In genomic region chr16:54397190-54397835, GRCh38 we compare ENCODE assay signal across 26 cellular contexts.
DNase-seq lines count a peak whose midpoint lies in the region; ATAC-seq and TF ChIP-seq lines count a peak whose summit lies in the region.
"Had no signal": no experiment of that assay in that cellular context is flagged by ENCODE, and none has a peak within 500 bp of the region (broad histone marks: within the 10 kb centered on the region; RNA-seq: fewer than 3 reads in every experiment).

No MANE protein-coding gene starts in this region.

- H3K4me2 ChIP-seq in GM23338: no peak overlapping the region
- H3K4me2 ChIP-seq: PC-9 had no signal

- H3K27me3 ChIP-seq in GM23338 (ENCODE audit: insufficient read depth): no peaks in the 10 kb centered on the region
- no peaks in the 10 kb centered on the region for H3K27me3 ChIP-seq in endodermal cell (ENCODE audit: control insufficient read depth, insufficient read depth, low read length, poor library complexity, severe bottlenecking)
- H3K27me3 ChIP-seq: stomach, upper lobe of left lung had no signal

- H3K27ac Mint-ChIP-seq in GM23338 (no peak overlapping the region), endodermal cell (no peak overlapping the region)
- H3K27ac Mint-ChIP-seq: activated CD8-positive, alpha-beta T cell treated with anti-CD3 and anti-CD28 coated beads, Interleukin-2, amount 10 ng/mL, durations not matched to agents 7 days and 5 days; effector memory CD8-positive, alpha-beta T cell had no signal

- TF ChIP-seq CTCF in GM23338 (conservative IDR thresholded peaks at IDR 0.05; ENCODE audit: low read depth in 2 of 2): no peak
- TF ChIP-seq CTCF in endodermal cell (conservative IDR thresholded peaks at IDR 0.05): no peak

- H3K9me2 ChIP-seq in GM23338 (ENCODE audit: insufficient read depth): no peaks in the 10 kb centered on the region

- H3K36me3 ChIP-seq in GM23338 (ENCODE audit: insufficient read depth) (no peaks in the 10 kb centered on the region), endodermal cell (ENCODE audit: control insufficient read depth, insufficient read depth, low read length) (no peaks in the 10 kb centered on the region)
- H3K36me3 ChIP-seq: prostate gland, stomach, upper lobe of left lung had no signal

- ATAC-seq in GM23338: no peak
- ATAC-seq: activated CD8-positive, alpha-beta T cell treated with anti-CD3 and anti-CD28 coated beads, Interleukin-2, amount 10 ng/mL, durations not matched to agents 7 days and 5 days; activated T-cell treated with anti-CD3 and anti-CD28 coated beads, Interleukin-2, amount 50 U/mL, for 4 hours; effector memory CD8-positive, alpha-beta T cell; left lobe of liver had no signal

- H3K27ac ChIP-seq in GM23338 (ENCODE audit: low read depth): no peak overlapping the region
- no peak overlapping the region for H3K27ac ChIP-seq in endodermal cell (ENCODE audit: low read depth, low read length)
- H3K27ac ChIP-seq: PC-9, prostate gland, stomach, upper lobe of left lung had no signal

- H4K20me1 ChIP-seq in GM23338 (replicated peaks; ENCODE audit: insufficient read depth): no peaks in the 10 kb centered on the region

- no peaks in the 10 kb centered on the region; the same call in 2 of the 3 replicates for H3K9me3 Mint-ChIP-seq in GM23338
- H3K9me3 Mint-ChIP-seq in endodermal cell: no peaks in the 10 kb centered on the region

- H3K4me3 Mint-ChIP-seq in GM23338 (no peak overlapping the region), endodermal cell (no peak overlapping the region)
- H3K4me3 Mint-ChIP-seq: activated CD8-positive, alpha-beta T cell treated with anti-CD3 and anti-CD28 coated beads, Interleukin-2, amount 10 ng/mL, durations not matched to agents 7 days and 5 days; activated T-cell treated with anti-CD3 and anti-CD28 coated beads, Interleukin-2, amount 50 U/mL, for 4 hours; effector memory CD8-positive, alpha-beta T cell had no signal

- no peaks in the 10 kb centered on the region for H3K4me1 Mint-ChIP-seq in GM23338
- H3K4me1 Mint-ChIP-seq in endodermal cell: no peaks in the 10 kb centered on the region

- H3F3A ChIP-seq in GM23338 (replicated peaks; ENCODE audit: low read depth): no peaks in the 10 kb centered on the region

- H3K4me1 ChIP-seq in GM23338 (ENCODE audit: insufficient read depth): no peaks in the 10 kb centered on the region
- H3K4me1 ChIP-seq in endodermal cell (ENCODE audit: control insufficient read depth, insufficient read depth, low read length): no peaks in the 10 kb centered on the region
- H3K4me1 ChIP-seq: prostate gland, stomach, upper lobe of left lung had no signal

- H3K9ac ChIP-seq in endodermal cell (ENCODE audit: extremely low read depth, low read length, poor library complexity, severe bottlenecking): no peak overlapping the region

- no peaks in the 10 kb centered on the region for H3K36me3 Mint-ChIP-seq in GM23338 (ENCODE audit: low read depth)
- H3K36me3 Mint-ChIP-seq in endodermal cell (ENCODE audit: low read depth): no peaks in the 10 kb centered on the region
- H3K36me3 Mint-ChIP-seq: CD14-positive monocyte had no signal

- WGBS in endodermal cell (ENCODE audit: insufficient coverage in 1 of 2, insufficient read length in 1 of 2), 2 experiments: 92 to 93% methylated on average over 6 to 11 of the region's 11 CpGs

- peak overlapping the region; percentile 59 for H2AFZ ChIP-seq in GM23338
- H2AFZ ChIP-seq: PC-9 had no signal

- H3K4me3 ChIP-seq in GM23338: no peak overlapping the region
- H3K4me3 ChIP-seq in endodermal cell (ENCODE audit: low read length): no peak overlapping the region
- H3K4me3 ChIP-seq: PC-9, prostate gland, stomach, upper lobe of left lung had no signal

- DNase-seq in A172 (ENCODE audit: low spot score) (peak; percentile 42), GM23338 (ENCODE audit: low spot score) (no peak), NOMO-1 treated with DMSO at 0.1 percent for 48 hours (lab: John Stamatoyannopoulos, UW; ENCODE audit: unreplicated experiment) (peak; percentile 87), endodermal cell (peak; percentile 19), CD1c-positive myeloid dendritic cell (ENCODE audit: extremely low spot score) (no peak), activated gamma-delta T cell (lab: John Stamatoyannopoulos, UW) (no peak), middle frontal gyrus (ENCODE audit: extremely low spot score, low spot score) (no peak)
- DNase-seq in activated effector memory CD4-positive, alpha-beta T cell treated with Interleukin-2 at 50 U/mL for 16 hours: no peak
- DNase-seq: activated CD8-positive, alpha-beta T cell treated with anti-CD3 and anti-CD28 coated beads, Interleukin-2, amount 10 ng/mL, durations not matched to agents 7 days and 5 days; activated naive CD4-positive, alpha-beta T cell treated with anti-CD3 and anti-CD28 coated beads, Interleukin-2, amount 50 U/mL, for 16 hours; activated T-cell treated with anti-CD3 and anti-CD28 coated beads, Interleukin-2, amount 50 U/mL, for 4 hours; anterior cingulate cortex; effector memory CD8-positive, alpha-beta T cell; glutamatergic neuron; MM.1S; NCI-H187; NCI-H82; PC-9; small intestine; stimulated activated CD4-positive, alpha-beta T cell treated with anti-CD3 and anti-CD28 coated beads, Interleukin-4, amount 100 ng/mL, for 1 hour; stomach; T-helper 2 cell; upper lobe of left lung had no signal

- H3K79me2 ChIP-seq in GM23338 (replicated peaks; ENCODE audit: insufficient read depth): no peaks in the 10 kb centered on the region

- H3K9me3 ChIP-seq in endodermal cell (ENCODE audit: control insufficient read depth, low read length): no peaks in the 10 kb centered on the region
- H3K9me3 ChIP-seq: prostate gland, stomach, upper lobe of left lung had no signal

- H3K27me3 Mint-ChIP-seq in GM23338 (ENCODE audit: insufficient read depth, low read depth, poor library complexity) (no peaks in the 10 kb centered on the region), endodermal cell (ENCODE audit: insufficient read depth) (peaks cover 4% of the 10 kb centered on the region)

TF ChIP-seq in GM23338, 12 proteins besides CTCF, POLR2A, EP300 and RAD21 (continues in another document):
- TF ChIP-seq REST (IDR thresholded peaks at IDR 0.05; ENCODE audit: unreplicated experiment) (no peak), ETS1 (IDR thresholded peaks at IDR 0.05) (no peak), CREB1 (CRISPR knock-in tag; IDR thresholded peaks at IDR 0.05; ENCODE audit: low read depth) (no peak), POLR2AphosphoS5 (IDR thresholded peaks at IDR 0.05; ENCODE audit: low read depth) (no peak), STAT1 (IDR thresholded peaks at IDR 0.05; ENCODE audit: unreplicated experiment) (no peak), ZNF114 (CRISPR knock-in tag; IDR thresholded peaks at IDR 0.05) (no peak)

Comparison
In these comparisons a context has a peak if more than half of its experiments do, and no peak if none do; other contexts are left out.
1. DNase-seq: peak in A172 (single experiment), NOMO-1 treated with DMSO at 0.1 percent for 48 hours (single experiment) and endodermal cell (single experiment); none in GM23338 (single experiment), CD1c-positive myeloid dendritic cell (single experiment), activated effector memory CD4-positive, alpha-beta T cell treated with Interleukin-2 at 50 U/mL for 16 hours (single experiment), activated gamma-delta T cell (single experiment) and middle frontal gyrus (single experiment).